ENCODE assay signal across 10 cellular contexts in the genomic region with DNA sequence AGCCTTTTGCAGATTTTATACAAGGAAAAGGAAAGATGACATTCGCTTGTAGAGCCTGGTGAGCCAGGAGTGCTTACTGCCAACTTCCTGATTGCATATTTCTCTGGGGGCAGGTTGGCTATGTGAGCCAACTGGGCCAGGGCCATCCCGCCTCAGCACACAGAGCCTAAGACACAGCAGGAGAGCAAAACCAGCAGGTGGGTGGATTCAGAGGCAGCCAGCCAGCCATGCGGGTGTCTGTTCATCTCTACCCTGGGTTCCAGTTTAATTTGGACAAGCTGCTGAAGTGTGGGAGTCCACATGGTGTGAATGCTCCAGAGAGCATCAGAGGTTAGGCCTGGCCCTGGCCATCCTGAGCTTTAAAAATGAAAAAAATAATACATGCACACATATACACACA.
DNase-seq lines count a peak whose midpoint lies in the region; ATAC-seq and TF ChIP-seq lines count a peak whose summit lies in the region.
"Had no signal": no experiment of that assay in that cellular context is flagged by ENCODE, and none has a peak within 500 bp of the region (broad histone marks: within the 10 kb centered on the region; RNA-seq: fewer than 3 reads in every experiment).

No MANE protein-coding gene starts in this region.

- peak in 2 of 3 donors; percentile 11 for TF ChIP-seq POLR2A in body of pancreas (IDR thresholded peaks at IDR 0.05)
- no peak for TF ChIP-seq POLR2A in testis (IDR thresholded peaks at IDR 0.05)

- H3K27me3 ChIP-seq in body of pancreas: no peaks in the 10 kb centered on the region
- H3K27me3 ChIP-seq in testis: no peaks in the 10 kb centered on the region

- ATAC-seq in body of pancreas: peak; percentile 86
- no peak for ATAC-seq in GM21515 (IDR thresholded peaks at IDR 0.05; ENCODE audit: unreplicated experiment)
- ATAC-seq: activated T-helper 17 cell treated with anti-CD3 and anti-CD28 coated beads, Interleukin-2, amount 50 U/mL, for 72 hours had no signal

- H3K36me3 ChIP-seq in body of pancreas (replicated peaks in 1 of 2; ENCODE audit: insufficient read depth in 1 of 2, low read depth in 2 of 2): no peaks in the 10 kb centered on the region
- H3K36me3 ChIP-seq in testis (ENCODE audit: low read depth, missing control alignments): no peaks in the 10 kb centered on the region

- 57 to 62% methylated on average over 3 of the region's 3 CpGs for WGBS in body of pancreas, 2 donors
- 62 to 63% methylated on average over 3 of the region's 3 CpGs for WGBS in testis, 2 donors

- H3K27ac ChIP-seq in body of pancreas (peak overlapping the region in 3 of 4 donors; percentile 49 to 69 (median 63)), testis (no peak overlapping the region)
- H3K27ac ChIP-seq: parathyroid adenoma had no signal

- peaks cover 34% of the 10 kb centered on the region for H3K4me1 ChIP-seq in body of pancreas
- no peaks in the 10 kb centered on the region for H3K4me1 ChIP-seq in testis
- H3K4me1 ChIP-seq: parathyroid adenoma had no signal

- no peaks in the 10 kb centered on the region for H3K9me3 ChIP-seq in body of pancreas
- no peaks in the 10 kb centered on the region for H3K9me3 ChIP-seq in testis

- TF ChIP-seq CTCF in body of pancreas (IDR thresholded peaks at IDR 0.05) (no peak), testis (IDR thresholded peaks at IDR 0.05) (no peak)

- no peak overlapping the region for H3K4me3 ChIP-seq in body of pancreas
- H3K4me3 ChIP-seq in testis: no peak overlapping the region

- intact Hi-C loops in body of pancreas (cut with DNase I): no loop called here
- intact Hi-C loops in testis (cut with DNase I; ENCODE audit: low total_unique reads): no loop called here

- DNase-seq in NCI-H2029 treated with DMSO at 0.1 percent for 48 hours (lab: John Stamatoyannopoulos, UW) (peak; percentile 56), body of pancreas (peak; percentile 41 to 68 (median 64)), left kidney (ENCODE audit: low read depth, low spot score) (peak; percentile 10), testis (peak; percentile 23), activated gamma-delta T cell treated with Interleukin-2 at 50 U/mL for 16 hours (no peak), globus pallidus (ENCODE audit: low spot score) (no peak)
- DNase-seq: activated CD4-positive, alpha-beta T cell treated with anti-CD3 and anti-CD28 coated beads for 48 hours had no signal

Comparison
In these comparisons a context has a peak if more than half of its experiments do, and no peak if none do; other contexts are left out.
1. DNase-seq: peak in NCI-H2029 treated with DMSO at 0.1 percent for 48 hours (single experiment), body of pancreas (4 of 4), left kidney (single experiment) and testis (single experiment); none in activated gamma-delta T cell treated with Interleukin-2 at 50 U/mL for 16 hours (single experiment) and globus pallidus (single experiment).
2. H3K27ac ChIP-seq: peak in body of pancreas (3 of 4); none in testis (0 of 2).